ENCODE assay signal across 8 cellular contexts in the genomic region with DNA sequence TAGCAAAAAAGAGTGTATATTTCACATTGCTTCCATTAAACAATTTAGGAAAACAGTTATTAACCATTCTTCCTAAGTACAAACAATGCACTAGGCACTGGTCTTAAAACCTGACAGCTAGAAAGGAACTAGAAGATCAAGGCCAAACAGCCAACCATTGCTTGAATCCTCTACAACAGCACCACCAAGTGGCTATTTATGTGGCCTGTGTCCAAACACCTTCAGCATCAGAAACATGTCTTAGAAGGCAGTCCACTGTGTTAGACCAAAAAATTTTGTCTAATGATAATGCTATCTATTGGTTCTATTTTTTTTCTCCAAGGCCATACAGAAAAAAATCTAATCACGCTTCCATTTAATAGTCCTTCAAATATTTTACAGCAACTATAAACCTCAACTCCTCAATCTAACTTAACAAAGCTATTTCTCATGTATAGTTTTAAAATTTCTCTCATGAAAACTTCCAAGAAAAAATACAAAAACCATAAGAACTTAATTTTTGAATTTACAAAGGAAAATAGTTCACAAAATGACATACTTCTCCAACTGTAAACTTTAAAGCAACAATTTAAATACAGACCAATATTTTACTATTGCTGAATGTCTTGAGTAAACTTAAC. TPM values are rescaled to one million over a fixed set of nuclear protein-coding genes. Genes with fewer than 3 reads are reported as not detected.
DNase-seq lines count a peak whose midpoint lies in the region; ATAC-seq and TF ChIP-seq lines count a peak whose summit lies in the region.

No MANE protein-coding gene starts in this region.

- WGBS in spleen, 5 donors, result 90 to 100% (median 95%) methylated on average over 1 of the region's 1 CpG

- ATAC-seq in GM18909 (IDR thresholded peaks at IDR 0.05; ENCODE audit: poor library complexity, unreplicated experiment) (peak; percentile 88), HG03280 (IDR thresholded peaks at IDR 0.05; ENCODE audit: unreplicated experiment) (peak; percentile 62), left lung (peak; percentile 60)

- H3K9me3 ChIP-seq in left lung (no peaks in the 10 kb centered on the region), spleen (no peaks in the 10 kb centered on the region)

- DNase-seq in DMS 273 treated with DMSO at 0.1 percent for 48 hours (lab: John Stamatoyannopoulos, UW) (peak; percentile 3), NCI-H2227 (lab: John Stamatoyannopoulos, UW; ENCODE audit: unreplicated experiment) (peak; percentile 52), astrocyte of the cerebellum (ENCODE audit: low read depth) (peak; percentile 49), left lung (no peak), spleen (no peak), ureter (ENCODE audit: low spot score) (no peak)

- H3K27me3 ChIP-seq in left lung, result no peaks in the 10 kb centered on the region
- no peaks in the 10 kb centered on the region for H3K27me3 ChIP-seq in spleen (replicated peaks in 1 of 7)

- TF ChIP-seq CTCF in astrocyte of the cerebellum (IDR thresholded peaks at IDR 0.05; ENCODE audit: low read depth, low read length, missing control alignments), result peak; percentile 64
- TF ChIP-seq CTCF in left lung (IDR thresholded peaks at IDR 0.05), result peak in 1 of 2 donors; percentile 28
- peak in 4 of 11 experiments; percentile 10 to 28 (median 18) for TF ChIP-seq CTCF in spleen (IDR thresholded peaks at IDR 0.05 in 8 of 11, conservative IDR thresholded peaks at IDR 0.05 in 3 of 11)

- H3K4me3 ChIP-seq in astrocyte of the cerebellum (ENCODE audit: low read depth, low read length), result no peak overlapping the region
- H3K4me3 ChIP-seq in left lung, result no peak overlapping the region
- no peak overlapping the region for H3K4me3 ChIP-seq in spleen

- H3K36me3 ChIP-seq in left lung (peaks cover 4 to 49% of the 10 kb centered on the region in 2 donors), spleen (peaks cover 0 to 99% (median 45%) of the 10 kb centered on the region in 6 donors)

- in situ Hi-C loops in astrocyte of the cerebellum (cut with HindIII; ENCODE audit: low sequenced_read_pairs), result no loop called here

- H3K27ac ChIP-seq in left lung, result no peak overlapping the region
- no peak overlapping the region for H3K27ac ChIP-seq in spleen

- H3K4me1 ChIP-seq in left lung, result no peaks in the 10 kb centered on the region
- no peaks in the 10 kb centered on the region for H3K4me1 ChIP-seq in spleen

- TF ChIP-seq POLR2A in spleen (IDR thresholded peaks at IDR 0.05), result no peak

- intact Hi-C loops in left lung (cut with DNase I) (loop anchor here in 1 of 2 donors (10.0 kb wide), 1 partner anchor 112 kb away; no protein-coding TSS in a partner anchor), spleen (cut with DNase I; ENCODE audit: low total_unique reads) (loop anchor here (10.0 kb wide), 1 partner anchor 112 kb away; no protein-coding TSS in a partner anchor)

RNA-seq across cellular contexts. Expression of a gene that starts 36.1 kb away (rescaled TPM):
- total RNA-seq in left lung, result 10 to 100 TPM; 12.4 to 12.9 TPM
- 10 to 100 TPM; 11.9 to 22.3 (median 15.2) TPM for total RNA-seq in spleen
- polyA plus RNA-seq in spleen, result 10 to 100 TPM; 10.6 to 12.9 (median 11.2) TPM
- total RNA-seq in ureter, result 14.2 TPM

Comparison
In these comparisons a context has a peak if more than half of its experiments do, and no peak if none do; other contexts are left out.
1. DNase-seq: peak in DMS 273 treated with DMSO at 0.1 percent for 48 hours (single experiment), NCI-H2227 (single experiment) and astrocyte of the cerebellum (single experiment); none in left lung (0 of 2), spleen (single experiment) and ureter (single experiment).
2. Peak in every context shown above with its lines, with median percentiles within 50 percentile points of each other: ATAC-seq.